Comparison of ENCODE assay signal across 15 cellular contexts in the genomic region with DNA sequence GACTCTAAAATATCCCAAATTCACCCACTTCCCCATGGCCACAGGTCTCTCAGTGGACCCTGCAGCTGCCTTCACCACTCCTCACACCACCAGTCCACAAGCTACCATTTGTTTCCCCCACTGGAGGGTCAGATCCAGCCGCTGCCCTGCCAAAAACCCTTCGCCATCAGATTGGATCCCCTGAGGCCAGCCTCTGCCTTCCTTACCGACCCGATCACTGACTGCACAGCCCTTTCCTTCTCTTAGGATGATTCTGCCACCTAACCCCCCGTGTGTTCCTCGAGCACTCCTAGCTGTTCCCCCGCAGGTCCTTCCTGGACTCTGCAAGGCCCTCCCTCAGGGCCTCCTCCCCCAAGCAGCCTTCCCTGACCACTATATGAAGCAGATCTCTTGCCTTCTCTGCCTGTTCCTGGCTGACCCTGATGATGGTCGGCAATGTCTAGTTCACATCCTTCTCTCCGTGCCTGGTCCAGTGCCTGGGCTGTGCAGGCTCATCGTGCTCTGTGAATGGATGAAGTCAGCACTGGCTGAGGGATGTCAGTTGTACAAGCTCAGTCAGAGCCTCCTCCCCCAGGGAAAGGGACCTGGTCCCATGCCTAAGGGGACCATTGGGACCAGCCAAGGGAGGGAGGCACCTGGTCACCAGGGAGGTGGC. TPM values are rescaled to one million over a fixed set of nuclear protein-coding genes. Genes with fewer than 3 reads are reported as not detected.
DNase-seq lines count a peak whose midpoint lies in the region; ATAC-seq and TF ChIP-seq lines count a peak whose summit lies in the region.
"Had no signal": no experiment of that assay in that cellular context is flagged by ENCODE, and none has a peak within 500 bp of the region (broad histone marks: within the 10 kb centered on the region; RNA-seq: fewer than 3 reads in every experiment).

No MANE protein-coding gene starts in this region.

- no peaks in the 10 kb centered on the region for H3K36me3 ChIP-seq in CD4-positive, CD25-positive, alpha-beta regulatory T cell (ENCODE audit: control insufficient read depth, insufficient read depth, low read length)

- H3K36me3 Mint-ChIP-seq in CD4-positive, CD25-positive, alpha-beta regulatory T cell, result peaks cover 15% of the 10 kb centered on the region
- peaks cover 18% of the 10 kb centered on the region for H3K36me3 Mint-ChIP-seq in effector memory CD8-positive, alpha-beta T cell (ENCODE audit: insufficient read depth)
- H3K36me3 Mint-ChIP-seq: activated CD8-positive, alpha-beta memory T cell treated with anti-CD3 and anti-CD28 coated beads, Interleukin-2, amount 10 ng/mL, durations not matched to agents 7 days and 5 days had no signal

- no peak for DNase-seq in CD4-positive, CD25-positive, alpha-beta regulatory T cell
- DNase-seq in RWPE1 (ENCODE audit: low spot score) (no peak), omental fat pad (ENCODE audit: low spot score) (no peak), caudate nucleus (lab: John Stamatoyannopoulos, UW) (no peak)
- no peak for DNase-seq in effector memory CD8-positive, alpha-beta T cell
- DNase-seq: activated CD8-positive, alpha-beta memory T cell treated with anti-CD3 and anti-CD28 coated beads, Interleukin-2, amount 10 ng/mL, durations not matched to agents 7 days and 5 days; activated naive CD4-positive, alpha-beta T cell treated with anti-CD3 and anti-CD28 coated beads, Interleukin-2, amount 50 U/mL, for 16 hours; MV-4-11; NCI-H1930; NCI-H446 treated with DMSO at 0.1 percent for 48 hours; stomach had no signal

- no peaks in the 10 kb centered on the region for H3K27me3 Mint-ChIP-seq in CD4-positive, CD25-positive, alpha-beta regulatory T cell
- no peaks in the 10 kb centered on the region for H3K27me3 Mint-ChIP-seq in effector memory CD8-positive, alpha-beta T cell
- H3K27me3 Mint-ChIP-seq: activated CD8-positive, alpha-beta memory T cell treated with anti-CD3 and anti-CD28 coated beads, Interleukin-2, amount 10 ng/mL, durations not matched to agents 7 days and 5 days had no signal

- TF ChIP-seq CTCF in RWPE1 (conservative IDR thresholded peaks at IDR 0.05; ENCODE audit: low read depth), result no peak
- no peak for TF ChIP-seq CTCF in omental fat pad (IDR thresholded peaks at IDR 0.05)

- H3K27ac ChIP-seq in CD4-positive, CD25-positive, alpha-beta regulatory T cell (ENCODE audit: insufficient read depth, low read length, poor library complexity, severe bottlenecking), result no peak overlapping the region
- H3K27ac ChIP-seq in RWPE1, result peak overlapping the region; percentile 13; the same call in 1 of the 2 replicates
- H3K27ac ChIP-seq in caudate nucleus (ENCODE audit: low read depth, low read length), result no peak overlapping the region
- H3K27ac ChIP-seq: HL-60, stomach had no signal

- POLR2A ChIA-PET in RWPE1 (lab: Yijun Ruan, JAX; ENCODE audit: low non-redundant PET), result no interaction called here

- H3K9me3 Mint-ChIP-seq in CD4-positive, CD25-positive, alpha-beta regulatory T cell, result no peaks in the 10 kb centered on the region
- H3K9me3 Mint-ChIP-seq in effector memory CD8-positive, alpha-beta T cell, result no peaks in the 10 kb centered on the region
- H3K9me3 Mint-ChIP-seq: nephron had no signal

- H3K9me3 ChIP-seq in CD4-positive, CD25-positive, alpha-beta regulatory T cell (ENCODE audit: control insufficient read depth in 2 of 2, low read length in 2 of 2), result no peaks in the 10 kb centered on the region
- H3K9me3 ChIP-seq: stomach had no signal

- H3K4me3 ChIP-seq in CD4-positive, CD25-positive, alpha-beta regulatory T cell (ENCODE audit: low read depth, low read length), result no peak overlapping the region
- H3K4me3 ChIP-seq: stomach had no signal

- ATAC-seq in CD4-positive, CD25-positive, alpha-beta regulatory T cell (ENCODE audit: low read depth in 2 of 2), result no peak
- ATAC-seq in effector memory CD8-positive, alpha-beta T cell (replicated peaks), result no peak
- ATAC-seq in omental fat pad (ENCODE audit: low FRiP score) (peak; percentile 34), GM18868 (IDR thresholded peaks at IDR 0.05; ENCODE audit: unreplicated experiment) (no peak), HG02610 (IDR thresholded peaks at IDR 0.05; ENCODE audit: unreplicated experiment) (no peak)
- ATAC-seq: activated CD8-positive, alpha-beta memory T cell treated with anti-CD3 and anti-CD28 coated beads, Interleukin-2, amount 10 ng/mL, durations not matched to agents 7 days and 5 days had no signal

- H3K4me1 ChIP-seq in CD4-positive, CD25-positive, alpha-beta regulatory T cell (ENCODE audit: control insufficient read depth, insufficient read depth, low read length, poor library complexity, severe bottlenecking), result peaks cover 59% of the 10 kb centered on the region

- no peaks in the 10 kb centered on the region for H3K27me3 ChIP-seq in CD4-positive, CD25-positive, alpha-beta regulatory T cell (ENCODE audit: control insufficient read depth, insufficient read depth, low read length)
- H3K27me3 ChIP-seq: stomach had no signal

- CTCF ChIA-PET in RWPE1 (lab: Yijun Ruan, JAX), result interaction anchor here (1.4 kb wide), 1 partner anchor 46 kb away, joined by 4 read pairs; a partner anchor contains a TSS

- H3K27ac Mint-ChIP-seq in CD4-positive, CD25-positive, alpha-beta regulatory T cell, result peak overlapping the region; percentile 65 to 99 (median 94)
- H3K27ac Mint-ChIP-seq in effector memory CD8-positive, alpha-beta T cell, result peak overlapping the region; percentile 76 to 88
- H3K27ac Mint-ChIP-seq: activated CD8-positive, alpha-beta memory T cell treated with anti-CD3 and anti-CD28 coated beads, Interleukin-2, amount 10 ng/mL, durations not matched to agents 7 days and 5 days; nephron had no signal

- peak overlapping the region in 1 of 4 donors; percentile 60 for H3K4me3 Mint-ChIP-seq in CD4-positive, CD25-positive, alpha-beta regulatory T cell
- peak overlapping the region in 1 of 2 donors; percentile 11 for H3K4me3 Mint-ChIP-seq in effector memory CD8-positive, alpha-beta T cell
- H3K4me3 Mint-ChIP-seq: activated CD8-positive, alpha-beta memory T cell treated with anti-CD3 and anti-CD28 coated beads, Interleukin-2, amount 10 ng/mL, durations not matched to agents 7 days and 5 days; nephron had no signal

- H3K4me1 Mint-ChIP-seq in CD4-positive, CD25-positive, alpha-beta regulatory T cell, result peaks cover 20 to 96% (median 40%) of the 10 kb centered on the region in 4 donors
- H3K4me1 Mint-ChIP-seq in effector memory CD8-positive, alpha-beta T cell (ENCODE audit: low read depth in 2 of 2), result peaks cover 64 to 65% of the 10 kb centered on the region in 2 donors

RNA-seq across cellular contexts. Expression of a gene that starts 46.0 kb away (rescaled TPM):
- 15.3 TPM for total RNA-seq in CD4-positive, CD25-positive, alpha-beta regulatory T cell
- polyA plus RNA-seq in CD4-positive, CD25-positive, alpha-beta regulatory T cell, result 10 to 100 TPM; 31.7 to 54.7 (median 47.3) TPM
- total RNA-seq in omental fat pad, result 10 to 100 TPM; 28.2 to 66.0 (median 45.8) TPM

RNA-seq across cellular contexts. Expression of a gene that starts 47.4 kb away (rescaled TPM):
- total RNA-seq in CD4-positive, CD25-positive, alpha-beta regulatory T cell, result 140 TPM
- polyA plus RNA-seq in CD4-positive, CD25-positive, alpha-beta regulatory T cell, result 10 to 100 TPM; 68.1 to 81.5 (median 71.8) TPM
- 10 to 100 TPM; 47.1 to 62.6 (median 54.5) TPM for total RNA-seq in omental fat pad

RNA-seq across cellular contexts. Expression of a gene that starts 47.7 kb away (rescaled TPM):
- 25.7 TPM for total RNA-seq in CD4-positive, CD25-positive, alpha-beta regulatory T cell
- 10 to 100 TPM; 26.7 to 46.4 (median 36.1) TPM for polyA plus RNA-seq in CD4-positive, CD25-positive, alpha-beta regulatory T cell
- 10 to 100 TPM; 22.7 to 40.6 (median 28.9) TPM for total RNA-seq in omental fat pad
